Comparison of ENCODE assay signal across 8 cellular contexts in the genomic region with DNA sequence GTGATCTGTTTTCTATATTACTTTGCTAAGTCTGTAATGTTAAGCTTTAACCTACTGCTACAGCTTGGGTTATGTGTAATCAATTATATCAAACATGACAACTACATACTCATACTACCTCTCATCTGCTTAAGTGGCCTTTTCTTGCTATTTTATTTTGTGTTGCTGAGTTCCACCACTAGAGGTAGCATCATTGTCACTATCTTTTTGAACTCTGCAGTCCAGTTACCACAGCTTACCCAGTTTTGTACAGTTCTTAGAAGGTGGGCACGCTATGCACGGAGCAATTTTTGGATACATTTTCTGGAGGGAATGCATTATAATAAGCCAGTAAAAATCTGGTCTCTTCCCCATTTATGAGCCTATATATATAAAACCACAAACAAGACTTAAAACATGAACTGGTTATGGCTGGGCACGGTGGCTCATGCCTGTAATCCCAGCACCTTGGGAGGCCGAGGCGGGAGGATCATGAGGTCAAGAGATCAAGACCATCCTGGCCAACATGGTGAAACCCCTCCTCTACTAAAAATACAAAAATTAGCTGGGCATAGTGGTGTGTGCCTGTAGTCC. TPM values are rescaled to one million over a fixed set of nuclear protein-coding genes. Genes with fewer than 3 reads are reported as not detected.
DNase-seq lines count a peak whose midpoint lies in the region; ATAC-seq and TF ChIP-seq lines count a peak whose summit lies in the region.

No MANE protein-coding gene starts in this region.

- H3K27ac Mint-ChIP-seq in T-cell = no peak overlapping the region

- H3K4me1 Mint-ChIP-seq in T-cell = no peaks in the 10 kb centered on the region

- H3K9me3 Mint-ChIP-seq in T-cell = peaks cover 0 to 3% (median 0%) of the 10 kb centered on the region in 3 donors

- no peaks in the 10 kb centered on the region for H3K27me3 Mint-ChIP-seq in T-cell

- CTCF ChIA-PET in RWPE1 (lab: Yijun Ruan, JAX) = interaction anchor here (0.5 to 1.4 kb wide), 10 partner anchors 9 to 1160 kb away, joined by 3 to 7 read pairs (median 4); no protein-coding TSS in a partner anchor
- CTCF ChIA-PET in T-cell (lab: Charles Lee) = interaction anchor here in 1 of 2 donors (1.1 to 1.5 kb wide), 3 partner anchors 10 to 404 kb away, joined by 3 to 4 read pairs (median 3); no protein-coding TSS in a partner anchor

- no peak overlapping the region for H3K27ac ChIP-seq in RWPE1

- peaks cover 7% of the 10 kb centered on the region for H3K36me3 Mint-ChIP-seq in T-cell

- peak; percentile 67 for TF ChIP-seq CTCF in RWPE1 (conservative IDR thresholded peaks at IDR 0.05; ENCODE audit: low read depth)
- TF ChIP-seq CTCF in fibroblast of villous mesenchyme (IDR thresholded peaks at IDR 0.05; ENCODE audit: insufficient read depth, low read depth, low read length) = peak; percentile 79

- DNase-seq in NCI-H2171 treated with DMSO at 0.1 percent for 48 hours (lab: John Stamatoyannopoulos, UW) (peak; percentile 40), NCI-H2171 (lab: John Stamatoyannopoulos, UW) (no peak), RWPE1 (ENCODE audit: low spot score) (peak; percentile 41), fibroblast of villous mesenchyme (ENCODE audit: low read depth) (peak; percentile 61), renal cortical epithelial cell (ENCODE audit: low read depth) (peak; percentile 53), NCI-H1436 (lab: John Stamatoyannopoulos, UW) (no peak), T-cell (no peak)

- POLR2A ChIA-PET in RWPE1 (lab: Yijun Ruan, JAX; ENCODE audit: low non-redundant PET) (no interaction called here), T-cell (lab: Charles Lee) (no interaction called here)

- no peak overlapping the region for H3K4me3 ChIP-seq in fibroblast of villous mesenchyme (ENCODE audit: low read depth, low read length)

- ATAC-seq in HG03108 (IDR thresholded peaks at IDR 0.05; ENCODE audit: unreplicated experiment) = peak; percentile 63
- ATAC-seq in T-cell (replicated peaks in 1 of 4) = no peak

- H3K4me3 Mint-ChIP-seq in T-cell = no peak overlapping the region

RNA-seq across cellular contexts. Expression of a gene that starts 48.5 kb away (rescaled TPM):
- total RNA-seq in fibroblast of villous mesenchyme (33.8 and 53.5 TPM in 2 replicates), renal cortical epithelial cell (32.3 and 32.6 TPM in 2 replicates), T-cell (10 to 100 TPM in 3 of 5 donors, 1 to 10 TPM in 2; 9.1 to 12.2 (median 11.1) TPM)

RNA-seq across cellular contexts. Expression of a gene that starts 59.7 kb away (rescaled TPM):
- total RNA-seq in fibroblast of villous mesenchyme (2.6 and 6.9 TPM in 2 replicates), renal cortical epithelial cell (3.7 and 10.8 TPM in 2 replicates), T-cell (1 to 10 TPM; 1.2 to 3.2 (median 2.1) TPM)

Comparison
In these comparisons a context has a peak if more than half of its experiments do, and no peak if none do; other contexts are left out.
1. DNase-seq: peak in NCI-H2171 treated with DMSO at 0.1 percent for 48 hours (single experiment), RWPE1 (single experiment), fibroblast of villous mesenchyme (single experiment) and renal cortical epithelial cell (single experiment); none in NCI-H2171 (single experiment), NCI-H1436 (single experiment) and T-cell (0 of 34).